ENCODE assay signal across 22 cellular contexts in the genomic region with DNA sequence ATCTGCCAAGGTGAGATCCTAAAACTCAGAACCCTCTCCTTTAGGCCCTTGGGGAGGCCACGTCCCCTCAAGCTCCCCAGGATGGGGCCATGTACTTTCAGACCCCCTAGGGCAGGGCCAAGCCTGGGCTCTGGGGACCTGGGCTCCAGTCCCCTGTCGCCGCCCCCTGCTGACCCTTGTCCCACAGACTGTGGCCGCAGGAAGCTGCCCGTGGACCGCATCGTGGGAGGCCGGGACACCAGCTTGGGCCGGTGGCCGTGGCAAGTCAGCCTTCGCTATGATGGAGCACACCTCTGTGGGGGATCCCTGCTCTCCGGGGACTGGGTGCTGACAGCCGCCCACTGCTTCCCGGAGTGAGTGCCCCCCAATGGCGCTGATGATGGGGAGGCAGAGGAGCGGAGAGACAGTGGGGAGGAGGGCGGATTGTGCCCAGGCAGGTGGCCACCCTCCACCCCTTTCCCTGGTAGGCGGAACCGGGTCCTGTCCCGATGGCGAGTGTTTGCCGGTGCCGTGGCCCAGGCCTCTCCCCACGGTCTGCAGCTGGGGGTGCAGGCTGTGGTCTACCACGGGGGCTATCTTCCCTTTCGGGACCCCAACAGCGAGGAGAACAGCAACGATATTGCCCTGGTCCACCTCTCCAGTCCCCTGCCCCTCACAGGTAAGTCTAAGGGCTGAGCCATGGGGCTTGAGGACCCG. TPM values are rescaled to one million over a fixed set of nuclear protein-coding genes. Genes with fewer than 3 reads are reported as not detected.
"Had no signal": no experiment of that assay in that cellular context is flagged by ENCODE, and none has a peak within 500 bp of the region (broad histone marks: within the 10 kb centered on the region; RNA-seq: fewer than 3 reads in every experiment).

No MANE protein-coding gene starts in this region.

- H3K4me3 Mint-ChIP-seq: naive B cell had no signal

- H3K27me3 ChIP-seq: ovary, right atrium auricular region, thyroid gland, upper lobe of left lung, vagina had no signal

- H3K27ac ChIP-seq: coronary artery, heart left ventricle, left ventricle myocardium inferior, ovary, right atrium auricular region, thyroid gland, upper lobe of left lung, vagina had no signal

- H3K36me3 Mint-ChIP-seq: naive B cell had no signal

- H3K9me3 ChIP-seq: heart left ventricle, left ventricle myocardium inferior, ovary, right atrium auricular region, thyroid gland, upper lobe of left lung, vagina had no signal

- H3K4me3 ChIP-seq: coronary artery, heart left ventricle, left ventricle myocardium inferior, ovary, right atrium auricular region, thyroid gland, upper lobe of left lung, vagina had no signal

- H3K9me3 Mint-ChIP-seq: naive B cell had no signal

- DNase-seq: effector CD8-positive, alpha-beta T cell; foreskin melanocyte; hypothalamus; islet precursor cell; left ventricle myocardium inferior; mesendoderm; naive B cell; ovary; small intestine; stimulated activated CD4-positive, alpha-beta T cell treated with anti-CD3 and anti-CD28 coated beads, Interleukin-12 subunit alpha, Interleukin-12 subunit beta, amount 100 ng/mL, for 4 hours; stimulated activated naive CD4-positive, alpha-beta T cell treated with Interleukin-2 at 50 U/mL for 16 hours; thyroid gland had no signal

- H3K27ac Mint-ChIP-seq: naive B cell had no signal

- H3K36me3 ChIP-seq: heart left ventricle, left ventricle myocardium inferior, ovary, right atrium auricular region, thyroid gland, upper lobe of left lung, vagina had no signal

- H3K4me1 ChIP-seq: heart left ventricle, left ventricle myocardium inferior, thyroid gland, upper lobe of left lung, vagina had no signal

RNA-seq across cellular contexts. Expression of gene HPN, which starts 18.8 kb away (rescaled TPM):
- total RNA-seq: chondrocyte, dermis microvascular lymphatic vessel endothelial cell, vagina had no signal

RNA-seq across cellular contexts. Expression of gene FXYD3, which starts 55.3 kb away (rescaled TPM):
- total RNA-seq: chondrocyte, dermis microvascular lymphatic vessel endothelial cell, lung microvascular endothelial cell, posterior vena cava had no signal
- polyA plus RNA-seq: neural cell had no signal
